28 cellular contexts compared by ENCODE assay signal in genomic region chr2:23642516-23642915, GRCh38.
"Had no signal": no experiment of that assay in that cellular context is flagged by ENCODE, and none has a peak within 500 bp of the region (broad histone marks: within the 10 kb centered on the region; RNA-seq: fewer than 3 reads in every experiment).

No MANE protein-coding gene starts in this region.

- H3K27ac ChIP-seq: colonic mucosa, epithelial cell of prostate, esophagus squamous epithelium, gastrocnemius medialis, heart right ventricle, left lung, lower lobe of right lung had no signal

- H3K4me1 ChIP-seq: colonic mucosa, left lung, lower lobe of right lung had no signal

- H3K9me3 ChIP-seq: colonic mucosa, esophagus squamous epithelium, gastrocnemius medialis, lower lobe of right lung, mucosa of descending colon had no signal

- H3K4me3 Mint-ChIP-seq: dendritic cell treated with granulocyte-macrophage colony-stimulating factor and Interleukin-4, amounts not matched to agents 40 ng/mL and 50 ng/mL, for 4 days; effector memory CD8-positive, alpha-beta T cell; endodermal cell; immature natural killer cell; mesothelial cell of epicardium had no signal

- H3K4me1 Mint-ChIP-seq: immature natural killer cell had no signal

- H3K4me3 ChIP-seq: colonic mucosa, esophagus squamous epithelium, gastrocnemius medialis, heart right ventricle, left lung, lower lobe of right lung, mucosa of descending colon had no signal

- H3K9me3 Mint-ChIP-seq: dendritic cell treated with granulocyte-macrophage colony-stimulating factor and Interleukin-4, amounts not matched to agents 40 ng/mL and 50 ng/mL, for 4 days; effector memory CD8-positive, alpha-beta T cell; immature natural killer cell; mesothelial cell of epicardium had no signal

- DNase-seq: cerebellar nuclear complex; colonic mucosa; cortex of kidney; effector CD8-positive, alpha-beta T cell; effector memory CD8-positive, alpha-beta T cell; endodermal cell; erythroblast; esophagus squamous epithelium; foreskin fibroblast; foreskin melanocyte; gastrocnemius medialis; glutamatergic neuron; head of caudate nucleus; heart right ventricle; hippocampal formation; immature natural killer cell; islet precursor cell; kidney; kidney glomerular epithelial cell; left lung; left ventricle myocardium superior; lower lobe of right lung; mesenchymal stem cell; mucosa of descending colon had no signal

- H3K27me3 ChIP-seq: colonic mucosa, esophagus squamous epithelium, gastrocnemius medialis, heart right ventricle, left lung had no signal

- H3K36me3 Mint-ChIP-seq: immature natural killer cell had no signal

- H3K27ac Mint-ChIP-seq: dendritic cell treated with granulocyte-macrophage colony-stimulating factor and Interleukin-4, amounts not matched to agents 40 ng/mL and 50 ng/mL, for 4 days; effector memory CD8-positive, alpha-beta T cell; endodermal cell; immature natural killer cell; mesothelial cell of epicardium had no signal

- ATAC-seq: effector memory CD8-positive, alpha-beta T cell; esophagus mucosa; gastrocnemius medialis; left lung; left ventricle myocardium superior; mucosa of descending colon had no signal

- H3K36me3 ChIP-seq: colonic mucosa, lower lobe of right lung had no signal
